Comparison of ENCODE assay signal across 12 cellular contexts in genomic region chr17:29707212-29707571, GRCh38.
DNase-seq lines count a peak whose midpoint lies in the region; ATAC-seq and TF ChIP-seq lines count a peak whose summit lies in the region.
"Had no signal": no experiment of that assay in that cellular context is flagged by ENCODE, and none has a peak within 500 bp of the region (broad histone marks: within the 10 kb centered on the region; RNA-seq: fewer than 3 reads in every experiment).

No MANE protein-coding gene starts in this region.

- DNase-seq in CD4-positive, alpha-beta T cell: no peak
- DNase-seq in activated CD4-positive, alpha-beta memory T cell treated with anti-CD3 and anti-CD28 coated beads, Interleukin-2, amount 10 ng/mL, durations not matched to agents 7 days and 5 days: no peak
- no peak for DNase-seq in natural killer cell
- no peak for DNase-seq in GM19238 (ENCODE audit: insufficient read length, low spot score)
- no peak for DNase-seq in activated gamma-delta T cell (lab: John Stamatoyannopoulos, UW)
- DNase-seq in NCI-H1436 treated with DMSO at 0.1 percent for 48 hours (lab: John Stamatoyannopoulos, UW): no peak
- DNase-seq: DMS79 treated with DMSO at 0.1 percent for 48 hours, retina, SJCRH30 had no signal

- H3K27me3 Mint-ChIP-seq in CD4-positive, alpha-beta T cell: no peaks in the 10 kb centered on the region
- no peaks in the 10 kb centered on the region for H3K27me3 Mint-ChIP-seq in activated CD4-positive, alpha-beta memory T cell treated with anti-CD3 and anti-CD28 coated beads, Interleukin-2, amount 10 ng/mL, durations not matched to agents 7 days and 5 days
- H3K27me3 Mint-ChIP-seq in natural killer cell (ENCODE audit: low read depth in 2 of 2): no peaks in the 10 kb centered on the region

- POLR2A ChIA-PET in CD4-positive, alpha-beta T cell (lab: Charles Lee): interaction anchor here (0.7 to 4.8 kb wide), 9 partner anchors 12 to 223 kb away, joined by 3 to 97 read pairs (median 5); partner anchors contain the start of gene SSH2
- POLR2A ChIA-PET in activated CD4-positive, alpha-beta memory T cell treated with anti-CD3 and anti-CD28 coated beads, Interleukin-2, amount 10 ng/mL, durations not matched to agents 7 days and 5 days (lab: Charles Lee): interaction anchor here (0.6 to 5.8 kb wide), 14 partner anchors 15 to 811 kb away, joined by 3 to 94 read pairs (median 4); partner anchors contain the start of gene SSH2

- intact Hi-C loops in CD4-positive, alpha-beta T cell (cut with DNase I, micrococcal nuclease): loop anchor here (2.0 to 5.0 kb wide), 2 partner anchors 35 to 54 kb away; no protein-coding TSS in a partner anchor
- intact Hi-C loops in natural killer cell (cut with micrococcal nuclease): loop anchor here (5.0 kb wide), 1 partner anchor 35 kb away; no protein-coding TSS in a partner anchor

- H3K9me3 Mint-ChIP-seq in CD4-positive, alpha-beta T cell: no peaks in the 10 kb centered on the region
- H3K9me3 Mint-ChIP-seq in activated CD4-positive, alpha-beta memory T cell treated with anti-CD3 and anti-CD28 coated beads, Interleukin-2, amount 10 ng/mL, durations not matched to agents 7 days and 5 days: no peaks in the 10 kb centered on the region
- no peaks in the 10 kb centered on the region for H3K9me3 Mint-ChIP-seq in natural killer cell

- H3K27ac ChIP-seq in CD4-positive, alpha-beta T cell (ENCODE audit: low read depth, low read length): peak overlapping the region; percentile 81
- H3K27ac ChIP-seq: SJCRH30 had no signal

- H3K4me1 Mint-ChIP-seq in CD4-positive, alpha-beta T cell (ENCODE audit: low read depth): peaks cover 76% of the 10 kb centered on the region
- peaks cover 47% of the 10 kb centered on the region for H3K4me1 Mint-ChIP-seq in activated CD4-positive, alpha-beta memory T cell treated with anti-CD3 and anti-CD28 coated beads, Interleukin-2, amount 10 ng/mL, durations not matched to agents 7 days and 5 days
- peaks cover 57 to 60% of the 10 kb centered on the region in 2 donors for H3K4me1 Mint-ChIP-seq in natural killer cell

- no peaks in the 10 kb centered on the region for H3K9me3 ChIP-seq in CD4-positive, alpha-beta T cell (ENCODE audit: control insufficient read depth, low read length)
- H3K9me3 ChIP-seq: HAP-1, SJCRH30 had no signal

- CTCF ChIA-PET in CD4-positive, alpha-beta T cell (lab: Charles Lee): interaction anchor here (0.7 to 2.4 kb wide), 6 partner anchors 15 to 89 kb away, joined by 3 to 11 read pairs (median 3); no protein-coding TSS in a partner anchor
- CTCF ChIA-PET in activated CD4-positive, alpha-beta memory T cell treated with anti-CD3 and anti-CD28 coated beads, Interleukin-2, amount 10 ng/mL, durations not matched to agents 7 days and 5 days (lab: Charles Lee): interaction anchor here (0.7 to 4.6 kb wide), 6 partner anchors 16 to 1650 kb away, joined by 3 to 46 read pairs (median 3); no protein-coding TSS in a partner anchor

- no peaks in the 10 kb centered on the region for H3K27me3 ChIP-seq in CD4-positive, alpha-beta T cell (ENCODE audit: control insufficient read depth, insufficient read depth, low read length)
- H3K27me3 ChIP-seq: SJCRH30 had no signal

- ATAC-seq in CD4-positive, alpha-beta T cell (ENCODE audit: poor library complexity): no peak
- ATAC-seq in GM19395 (IDR thresholded peaks at IDR 0.05; ENCODE audit: unreplicated experiment): peak; percentile 7
- ATAC-seq in natural killer cell: no peak
- ATAC-seq in GM21717 (IDR thresholded peaks at IDR 0.05; ENCODE audit: unreplicated experiment): no peak

- peaks cover 59% of the 10 kb centered on the region for H3K36me3 Mint-ChIP-seq in CD4-positive, alpha-beta T cell (ENCODE audit: low read depth)
- peaks cover 32% of the 10 kb centered on the region for H3K36me3 Mint-ChIP-seq in activated CD4-positive, alpha-beta memory T cell treated with anti-CD3 and anti-CD28 coated beads, Interleukin-2, amount 10 ng/mL, durations not matched to agents 7 days and 5 days (ENCODE audit: low read depth)
- H3K36me3 Mint-ChIP-seq in natural killer cell: peaks cover 8% of the 10 kb centered on the region

- peak overlapping the region; percentile 90 for H3K4me3 Mint-ChIP-seq in CD4-positive, alpha-beta T cell
- peak overlapping the region; percentile 80 for H3K4me3 Mint-ChIP-seq in activated CD4-positive, alpha-beta memory T cell treated with anti-CD3 and anti-CD28 coated beads, Interleukin-2, amount 10 ng/mL, durations not matched to agents 7 days and 5 days
- peak overlapping the region; percentile 93 for H3K4me3 Mint-ChIP-seq in natural killer cell

- peak overlapping the region; percentile 92 for H3K27ac Mint-ChIP-seq in CD4-positive, alpha-beta T cell
- peak overlapping the region; percentile 100 for H3K27ac Mint-ChIP-seq in activated CD4-positive, alpha-beta memory T cell treated with anti-CD3 and anti-CD28 coated beads, Interleukin-2, amount 10 ng/mL, durations not matched to agents 7 days and 5 days
- peak overlapping the region; percentile 92 for H3K27ac Mint-ChIP-seq in natural killer cell

- TF ChIP-seq CTCF in CD4-positive, alpha-beta T cell (IDR thresholded peaks at IDR 0.05): no peak
- TF ChIP-seq CTCF in natural killer cell (IDR thresholded peaks at IDR 0.05): no peak
